In the genomic region with DNA sequence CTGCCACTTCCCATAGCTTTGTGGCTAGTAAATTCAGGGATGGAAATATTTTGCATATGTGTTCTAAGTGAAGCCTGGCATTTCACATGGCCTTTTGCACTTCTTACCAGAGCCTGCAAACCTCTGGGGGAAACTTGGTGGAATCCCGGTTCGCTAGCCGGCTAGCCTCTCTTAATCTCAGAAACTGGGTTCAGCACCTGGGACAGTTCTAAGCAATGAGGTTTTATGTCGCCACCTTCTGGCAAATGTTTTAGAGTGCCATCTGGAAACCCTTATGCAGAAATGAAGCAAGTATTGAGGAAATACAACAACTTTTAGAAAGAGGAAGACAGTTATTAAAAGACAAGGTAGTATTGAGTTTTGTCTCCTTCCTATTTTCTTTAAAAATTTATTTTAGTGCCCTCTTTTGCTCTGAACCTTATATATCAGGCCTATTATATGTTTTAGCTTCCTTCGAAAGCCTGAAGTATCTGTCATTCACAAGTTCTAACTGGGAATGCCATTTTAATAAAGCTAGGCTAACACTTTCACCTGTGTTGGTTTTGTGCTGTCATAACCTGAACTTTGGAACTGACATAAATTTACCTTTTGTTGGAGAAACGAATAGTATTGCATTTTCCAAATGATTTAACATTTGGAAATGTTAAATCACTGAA, we compare ENCODE assay signal across 8 cellular contexts. TPM values are rescaled to one million over a fixed set of nuclear protein-coding genes. Genes with fewer than 3 reads are reported as not detected.
DNase-seq lines count a peak whose midpoint lies in the region; ATAC-seq, FAIRE-seq and TF ChIP-seq lines count a peak whose summit lies in the region.

No MANE protein-coding gene starts in this region.

- no peak for TF ChIP-seq POLR2A in A549 (IDR thresholded peaks at IDR 0.05; ENCODE audit: low read length)
- no peak for TF ChIP-seq POLR2A in HCT116 (IDR thresholded peaks at IDR 0.05; ENCODE audit: borderline replicate concordance, extremely low read depth, insufficient read depth, insufficient read length)

- H3K4me2 ChIP-seq in A549 (no peak overlapping the region), HCT116 (ENCODE audit: low read length) (no peak overlapping the region)

- POLR2A ChIA-PET in A549 (lab: Yijun Ruan, JAX): no interaction called here
- POLR2A ChIA-PET in HCT116 (lab: Charles Lee): no interaction called here

- no TSS peak for BruUV-seq in HCT116 (replicated peaks; lab: Mats Ljungman, UMichigan)

- TF ChIP-seq EP300 in A549 (IDR thresholded peaks at IDR 0.05): no peak

- no peaks in the 10 kb centered on the region for H3K79me2 ChIP-seq in HCT116 (ENCODE audit: insufficient read depth, low read length)

- no peaks in the 10 kb centered on the region for H3K9me2 ChIP-seq in HCT116 (ENCODE audit: insufficient read depth)

- H3K4me3 ChIP-seq in A549 (no peak overlapping the region), HCT116 (replicated peaks in 1 of 2; ENCODE audit: low read depth in 1 of 2, low read length in 2 of 2) (no peak overlapping the region), MG63 (no peak overlapping the region), SJSA1 (no peak overlapping the region), pancreas (no peak overlapping the region)

- no peak overlapping the region for H3K27ac ChIP-seq in A549
- H3K27ac ChIP-seq in HCT116 (ENCODE audit: low read depth, low read length): no peak overlapping the region
- H3K27ac ChIP-seq in SJSA1: no peak overlapping the region
- no peak overlapping the region for H3K27ac ChIP-seq in pancreas

- intact Hi-C loops in HCT116 (cut with micrococcal nuclease): loop anchor here (1.0 to 5.0 kb wide), 2 partner anchors 562 to 1521 kb away; no protein-coding TSS in a partner anchor
- intact Hi-C loops in pancreas (cut with DNase I): loop anchor here in 1 of 3 donors (5.0 kb wide), 1 partner anchor 561 kb away; no protein-coding TSS in a partner anchor

- FAIRE-seq in A549 (lab: Jason Lieb, UNC) (peak; percentile 28), pancreas (lab: Jason Lieb, UNC) (no peak)

- CTCF ChIA-PET in A549 (lab: Yijun Ruan, JAX) (interaction anchor here (0.7 to 1.5 kb wide), 10 partner anchors 10 to 564 kb away, joined by 3 to 6 read pairs (median 3); no protein-coding TSS in a partner anchor), HCT116 (lab: Charles Lee) (no interaction called here)

- 35% methylated on average over 6 of the region's 6 CpGs for WGBS in A549 (ENCODE audit: missing lambda C conversion rate)
- 19 to 21% methylated on average over 6 of the region's 6 CpGs for WGBS in pancreas, 2 donors

- DNase-seq in A549 (ENCODE audit: low read depth in 1 of 2, low spot score in 1 of 2) (peak; percentile 28 to 68), GM03348 (ENCODE audit: low spot score) (peak; percentile 78), HCT116 (ENCODE audit: low read depth, low spot score) (peak; percentile 19), MG63 (peak; percentile 11), SJSA1 (ENCODE audit: low read depth in 1 of 2, low spot score in 2 of 2) (peak; percentile 20 to 45), fibroblast of gingiva (ENCODE audit: low read depth) (peak; percentile 49), pancreas (peak in 3 of 6 donors; percentile 35 to 63 (median 49)), GOT3 (lab: John Stamatoyannopoulos, UW) (no peak)

- peak; percentile 58 for TF ChIP-seq CTCF in A549 (IDR thresholded peaks at IDR 0.05)
- TF ChIP-seq CTCF in HCT116 (IDR thresholded peaks at IDR 0.05 in 2 of 3, conservative IDR thresholded peaks at IDR 0.05 in 1 of 3; ENCODE audit: borderline replicate concordance in 1 of 3, insufficient read depth in 1 of 3, low read depth in 2 of 3, low read length in 2 of 3): peak in 2 of 3 experiments; percentile 41 to 56; a peak in 4 of 6 replicates
- TF ChIP-seq CTCF in pancreas (IDR thresholded peaks at IDR 0.05): peak in 3 of 4 donors; percentile 18 to 27 (median 23)

- H3K36me3 ChIP-seq in HCT116 (ENCODE audit: control insufficient read depth in 1 of 2, insufficient read depth in 2 of 2, low read length in 2 of 2): no peaks in the 10 kb centered on the region
- H3K36me3 ChIP-seq in MG63: no peaks in the 10 kb centered on the region
- no peaks in the 10 kb centered on the region for H3K36me3 ChIP-seq in SJSA1
- H3K36me3 ChIP-seq in pancreas: no peaks in the 10 kb centered on the region

- RAD21 ChIA-PET in HCT116 (lab: Charles Lee; ENCODE audit: low non-redundant PET in 1 of 2, low total read pairs in 2 of 2, uncharacterized antibody in 2 of 2, unreplicated experiment in 2 of 2): no interaction called here

- no peaks in the 10 kb centered on the region for H3K4me1 ChIP-seq in A549
- no peaks in the 10 kb centered on the region for H3K4me1 ChIP-seq in HCT116 (ENCODE audit: control insufficient read depth in 1 of 2, insufficient read depth in 2 of 2, low read length in 2 of 2)
- no peaks in the 10 kb centered on the region for H3K4me1 ChIP-seq in SJSA1 (replicated peaks)
- H3K4me1 ChIP-seq in pancreas: no peaks in the 10 kb centered on the region

- H4K20me1 ChIP-seq in HCT116 (ENCODE audit: insufficient read depth): no peaks in the 10 kb centered on the region

- peak; percentile 64 to 88; a peak in 5 of 6 replicates for ATAC-seq in A549
- ATAC-seq in HCT116: no peak
- ATAC-seq in pancreas: peak; percentile 65 to 84 (median 80)

- H3K9me3 ChIP-seq in A549 (no peaks in the 10 kb centered on the region), HCT116 (ENCODE audit: control insufficient read depth in 1 of 2, insufficient read depth in 1 of 2, low read depth in 1 of 2, low read length in 2 of 2) (peaks cover 0 to 4% of the 10 kb centered on the region in 2 experiments; a peak in 3 of 4 replicates), MG63 (0 out of 2 replicates have a peak, but pooled peaks cover 2% of the 10 kb centered on the region), SJSA1 (replicated peaks) (0 out of 2 replicates have a peak, but pooled peaks cover 2% of the 10 kb centered on the region), pancreas (no peaks in the 10 kb centered on the region)

- no peaks in the 10 kb centered on the region for H3K27me3 ChIP-seq in HCT116 (ENCODE audit: insufficient read depth, low read length)
- peaks cover 8% of the 10 kb centered on the region for H3K27me3 ChIP-seq in MG63
- no peaks in the 10 kb centered on the region for H3K27me3 ChIP-seq in SJSA1 (replicated peaks)
- H3K27me3 ChIP-seq in pancreas: peaks cover 0 to 25% (median 3%) of the 10 kb centered on the region in 4 donors

- no peak overlapping the region for H3K9ac ChIP-seq in HCT116 (ENCODE audit: low read length)

- TF ChIP-seq RAD21 in A549 (conservative IDR thresholded peaks at IDR 0.05 in 1 of 2, IDR thresholded peaks at IDR 0.05 in 1 of 2) (peak; percentile 45 to 56), HCT116 (IDR thresholded peaks at IDR 0.05; ENCODE audit: low read depth) (peak; percentile 31)

- H2AFZ ChIP-seq in HCT116 (ENCODE audit: low read depth, low read length, poor library complexity, severe bottlenecking): no peak overlapping the region

TF ChIP-seq in A549, 52 proteins besides CTCF, POLR2A, EP300 and RAD21 (continues in another document):
- TF ChIP-seq FOXS1 (CRISPR knock-in tag; IDR thresholded peaks at IDR 0.05): 0 out of 2 replicates have a peak, but pooled peaks have one; percentile 24

TF ChIP-seq in HCT116, 20 proteins besides CTCF, POLR2A, EP300 and RAD21:
- TF ChIP-seq, protein P1, sequence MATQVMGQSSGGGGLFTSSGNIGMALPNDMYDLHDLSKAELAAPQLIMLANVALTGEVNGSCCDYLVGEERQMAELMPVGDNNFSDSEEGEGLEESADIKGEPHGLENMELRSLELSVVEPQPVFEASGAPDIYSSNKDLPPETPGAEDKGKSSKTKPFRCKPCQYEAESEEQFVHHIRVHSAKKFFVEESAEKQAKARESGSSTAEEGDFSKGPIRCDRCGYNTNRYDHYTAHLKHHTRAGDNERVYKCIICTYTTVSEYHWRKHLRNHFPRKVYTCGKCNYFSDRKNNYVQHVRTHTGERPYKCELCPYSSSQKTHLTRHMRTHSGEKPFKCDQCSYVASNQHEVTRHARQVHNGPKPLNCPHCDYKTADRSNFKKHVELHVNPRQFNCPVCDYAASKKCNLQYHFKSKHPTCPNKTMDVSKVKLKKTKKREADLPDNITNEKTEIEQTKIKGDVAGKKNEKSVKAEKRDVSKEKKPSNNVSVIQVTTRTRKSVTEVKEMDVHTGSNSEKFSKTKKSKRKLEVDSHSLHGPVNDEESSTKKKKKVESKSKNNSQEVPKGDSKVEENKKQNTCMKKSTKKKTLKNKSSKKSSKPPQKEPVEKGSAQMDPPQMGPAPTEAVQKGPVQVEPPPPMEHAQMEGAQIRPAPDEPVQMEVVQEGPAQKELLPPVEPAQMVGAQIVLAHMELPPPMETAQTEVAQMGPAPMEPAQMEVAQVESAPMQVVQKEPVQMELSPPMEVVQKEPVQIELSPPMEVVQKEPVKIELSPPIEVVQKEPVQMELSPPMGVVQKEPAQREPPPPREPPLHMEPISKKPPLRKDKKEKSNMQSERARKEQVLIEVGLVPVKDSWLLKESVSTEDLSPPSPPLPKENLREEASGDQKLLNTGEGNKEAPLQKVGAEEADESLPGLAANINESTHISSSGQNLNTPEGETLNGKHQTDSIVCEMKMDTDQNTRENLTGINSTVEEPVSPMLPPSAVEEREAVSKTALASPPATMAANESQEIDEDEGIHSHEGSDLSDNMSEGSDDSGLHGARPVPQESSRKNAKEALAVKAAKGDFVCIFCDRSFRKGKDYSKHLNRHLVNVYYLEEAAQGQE (IDR thresholded peaks at IDR 0.05; ENCODE audit: low read depth): peak; percentile 83
- TF ChIP-seq EZH2 (IDR thresholded peaks at IDR 0.05): no peak
- no peak for TF ChIP-seq ZNF274 (IDR thresholded peaks at IDR 0.05; ENCODE audit: low read depth, low read length)
- TF ChIP-seq ZFX (IDR thresholded peaks at IDR 0.05): no peak

RNA-seq across cellular contexts. Expression of a gene that starts 1.0 kb away (rescaled TPM):
- not detected in 2 replicates for polyA plus RNA-seq in A549 (2011; rRNA removed)
- polyA plus RNA-seq in A549 (2012; cell fraction: cytosol; rRNA removed): not detected in 2 replicates
- not detected in 2 replicates for polyA plus RNA-seq in A549 (2012; cell fraction: nucleus; rRNA removed)
- polyA plus RNA-seq in A549 (2017; fragmentation: RNase III; extraction: RNeasy Plus Mini Kit Qiagen cat#74134 plus additional on column Dnase treatment): not detected in 3 replicates
- not detected in 2 replicates for polyA minus RNA-seq in A549 (2011; rRNA and poly(A)+ RNA removed)
- not detected for total RNA-seq in HCT116 (2021; ENCODE audit: unreplicated experiment)
- polyA plus RNA-seq in HCT116 (2012): not detected in 2 replicates
- total RNA-seq in MG63 (2014; rRNA removed; shearing (Covaris generic); ENCODE audit: low replicate concordance): not detected in 2 replicates
- total RNA-seq in SJSA1 (2014; rRNA removed; shearing (Covaris generic)): not detected in 2 replicates
- total RNA-seq in pancreas: not detected
- not detected for polyA plus RNA-seq in pancreas
